ENCODE assay signal across 18 cellular contexts in genomic region chr22:20061481-20061861, GRCh38. TPM values are rescaled to one million over a fixed set of nuclear protein-coding genes. Genes with fewer than 3 reads are reported as not detected.
A peak's percentile ranks its signal among the peaks of the same experiment; 100 is the strongest.
DNase-seq lines count a peak whose midpoint lies in the region; ATAC-seq, FAIRE-seq and TF ChIP-seq lines count a peak whose summit lies in the region.
"Had no signal": no experiment of that assay in that cellular context is flagged by ENCODE, and none has a peak within 500 bp of the region (broad histone marks: within the 10 kb centered on the region; RNA-seq: fewer than 3 reads in every experiment).

No MANE protein-coding gene starts in this region.

- H3K9me3 ChIP-seq in adrenal gland (replicated peaks in 1 of 3) = no peaks in the 10 kb centered on the region
- H3K9me3 ChIP-seq in CD8-positive, alpha-beta T cell (ENCODE audit: low read length) = no peaks in the 10 kb centered on the region
- H3K9me3 ChIP-seq: psoas muscle had no signal

- CTCF ChIA-PET in CD8-positive, alpha-beta T cell (lab: Charles Lee) = interaction anchor here (1.0 kb wide), 1 partner anchor 40 kb away, joined by 3 read pairs; no protein-coding TSS in a partner anchor

- peaks cover 6% of the 10 kb centered on the region for H3K4me1 Mint-ChIP-seq in CD8-positive, alpha-beta T cell (ENCODE audit: low read depth)
- H3K4me1 Mint-ChIP-seq: endodermal cell, H9 had no signal

- H3K4me1 ChIP-seq in adrenal gland (replicated peaks in 1 of 2) = peaks cover 0 to 8% of the 10 kb centered on the region in 2 donors
- no peaks in the 10 kb centered on the region for H3K4me1 ChIP-seq in CD8-positive, alpha-beta T cell (ENCODE audit: insufficient read depth, low read length)

- H3K36me3 ChIP-seq in adrenal gland (replicated peaks in 1 of 2) = peaks cover 0 to 54% of the 10 kb centered on the region in 2 donors
- peaks cover 7% of the 10 kb centered on the region for H3K36me3 ChIP-seq in CD8-positive, alpha-beta T cell (ENCODE audit: insufficient read depth, low read length)

- H3K36me3 Mint-ChIP-seq in CD8-positive, alpha-beta T cell = peaks cover 61% of the 10 kb centered on the region
- H3K36me3 Mint-ChIP-seq: natural killer cell had no signal

- no peak for TF ChIP-seq CTCF in adrenal gland (IDR thresholded peaks at IDR 0.05)
- no peak for TF ChIP-seq CTCF in CD8-positive, alpha-beta T cell (IDR thresholded peaks at IDR 0.05)

- 79 to 97% (median 85%) methylated on average over 6 to 11 of the region's 11 CpGs for WGBS in adrenal gland, 4 donors

- TF ChIP-seq POLR2A in H54 (IDR thresholded peaks at IDR 0.05; ENCODE audit: low read depth, low read length) = no peak
- no peak for TF ChIP-seq POLR2A in adrenal gland (IDR thresholded peaks at IDR 0.05)

- no peaks in the 10 kb centered on the region for H3K9me3 Mint-ChIP-seq in CD8-positive, alpha-beta T cell
- H3K9me3 Mint-ChIP-seq: activated T-cell treated with anti-CD3 and anti-CD28 coated beads, Interleukin-2, amount 50 U/mL, for 4 hours; central memory CD8-positive, alpha-beta T cell; endodermal cell; H9; memory B cell; natural killer cell had no signal

- peak; percentile 11 for ATAC-seq in left ventricle myocardium superior
- ATAC-seq in CD8-positive, alpha-beta T cell = no peak
- ATAC-seq in HG03108 (IDR thresholded peaks at IDR 0.05; ENCODE audit: unreplicated experiment) = no peak
- ATAC-seq: activated T-cell treated with anti-CD3 and anti-CD28 coated beads, Interleukin-2, amount 50 U/mL, for 4 hours; natural killer cell had no signal

- H3K27me3 Mint-ChIP-seq in CD8-positive, alpha-beta T cell (ENCODE audit: low read depth) = no peaks in the 10 kb centered on the region
- H3K27me3 Mint-ChIP-seq: central memory CD8-positive, alpha-beta T cell; memory B cell had no signal

- no peak overlapping the region for H3K4me3 Mint-ChIP-seq in CD8-positive, alpha-beta T cell
- H3K4me3 Mint-ChIP-seq: activated T-cell treated with anti-CD3 and anti-CD28 coated beads, Interleukin-2, amount 50 U/mL, for 4 hours; central memory CD8-positive, alpha-beta T cell; endodermal cell; H9; memory B cell; natural killer cell had no signal

- H3K27me3 ChIP-seq in adrenal gland = no peaks in the 10 kb centered on the region
- H3K27me3 ChIP-seq in CD8-positive, alpha-beta T cell (ENCODE audit: insufficient read depth, low read length) = no peaks in the 10 kb centered on the region

- no peak for FAIRE-seq in H54 (lab: Jason Lieb, UNC)
- FAIRE-seq: frontal cortex had no signal

- peak; percentile 40 for DNase-seq in A172 (ENCODE audit: low spot score)
- peak; percentile 25 for DNase-seq in H54 (ENCODE audit: insufficient read length, low spot score)
- peak in 5 of 7 donors; percentile 36 to 74 (median 56) for DNase-seq in adrenal gland
- no peak for DNase-seq in left ventricle myocardium superior
- no peak for DNase-seq in CD8-positive, alpha-beta T cell
- DNase-seq in cortex of kidney (lab: John Stamatoyannopoulos, UW) = no peak
- no peak for DNase-seq in caudate nucleus (lab: John Stamatoyannopoulos, UW)
- DNase-seq: activated T-cell treated with anti-CD3 and anti-CD28 coated beads, Interleukin-2, amount 50 U/mL, for 4 hours; endodermal cell; H9; natural killer cell; NCI-H2029 treated with DMSO at 0.1 percent for 48 hours; NCI-H526 treated with DMSO at 0.1 percent for 48 hours; psoas muscle had no signal

- intact Hi-C loops in adrenal gland (cut with DNase I) = no loop called here
- intact Hi-C loops in left ventricle myocardium superior (cut with micrococcal nuclease) = no loop called here
- intact Hi-C loops in CD8-positive, alpha-beta T cell (cut with DNase I, micrococcal nuclease) = no loop called here

- H3K27ac ChIP-seq in adrenal gland (peak overlapping the region in 2 of 5 donors; percentile 13 to 18), caudate nucleus (ENCODE audit: low read depth, low read length) (no peak overlapping the region)
- H3K27ac ChIP-seq in CD8-positive, alpha-beta T cell (ENCODE audit: low read depth, low read length) = no peak overlapping the region
- H3K27ac ChIP-seq: psoas muscle had no signal

- POLR2A ChIA-PET in CD8-positive, alpha-beta T cell (lab: Charles Lee) = no interaction called here

- no peak overlapping the region for H3K4me3 ChIP-seq in adrenal gland
- H3K4me3 ChIP-seq in CD8-positive, alpha-beta T cell (ENCODE audit: low read depth, low read length) = no peak overlapping the region
- H3K4me3 ChIP-seq: psoas muscle had no signal

- no peak overlapping the region for H3K27ac Mint-ChIP-seq in CD8-positive, alpha-beta T cell
- H3K27ac Mint-ChIP-seq: endodermal cell, H9, memory B cell had no signal

RNA-seq across cellular contexts. Expression of gene DGCR8, which starts 18.6 kb away (rescaled TPM):
- total RNA-seq in A172 (2014; rRNA removed; shearing (Covaris generic)) = 16.2 and 20.1 TPM in 2 replicates
- total RNA-seq in adrenal gland = 10 to 100 TPM in 7 of 8 donors, 1 to 10 TPM in 1; 7.2 to 32.2 (median 20.0) TPM
- polyA plus RNA-seq in adrenal gland = 10 to 100 TPM; 16.3 to 31.0 (median 25.9) TPM
- 17.7 TPM for total RNA-seq in left ventricle myocardium superior
- total RNA-seq in CD8-positive, alpha-beta T cell = 10 to 100 TPM; 16.9 to 22.1 TPM

RNA-seq across cellular contexts. Expression of gene TANGO2, which starts 40.6 kb away (rescaled TPM):
- total RNA-seq in A172 (2014; rRNA removed; shearing (Covaris generic)) = 29.6 and 36.3 TPM in 2 replicates
- total RNA-seq in adrenal gland (10 to 100 TPM; 36.3 to 87.0 (median 48.3) TPM), left ventricle myocardium superior (71.5 TPM)
- polyA plus RNA-seq in adrenal gland = 10 to 100 TPM; 25.1 to 42.6 (median 38.5) TPM
- 10 to 100 TPM in 1 of 2 experiments, 1 to 10 TPM in 1; 9.2 to 11.4 TPM for total RNA-seq in CD8-positive, alpha-beta T cell

RNA-seq across cellular contexts. Expression of gene ARVCF, which starts 44.8 kb away (rescaled TPM):
- 9.3 and 22.7 TPM in 2 replicates for total RNA-seq in A172 (2014; rRNA removed; shearing (Covaris generic))
- total RNA-seq in adrenal gland (10 to 100 TPM in 6 of 8 donors, 1 to 10 TPM in 2; 8.5 to 46.1 (median 23.9) TPM), left ventricle myocardium superior (26.8 TPM)
- polyA plus RNA-seq in adrenal gland = 10 to 100 TPM in 2 of 3 donors, 1 to 10 TPM in 1; 1.2 to 74.8 (median 18.8) TPM
- total RNA-seq in CD8-positive, alpha-beta T cell = 1 to 10 TPM; 1.1 to 2.3 TPM

RNA-seq across cellular contexts. Expression of gene RANBP1, which starts 54.4 kb away (rescaled TPM):
- 430 and 525 TPM in 2 replicates for total RNA-seq in A172 (2014; rRNA removed; shearing (Covaris generic))
- total RNA-seq in adrenal gland (100 to 1,000 TPM in 5 of 8 donors, 10 to 100 TPM in 3; 71.4 to 346 (median 130) TPM), left ventricle myocardium superior (36.6 TPM)
- 100 to 1,000 TPM in 1 of 3 donors, 10 to 100 TPM in 2; 63.3 to 128 (median 70.1) TPM for polyA plus RNA-seq in adrenal gland
- total RNA-seq in CD8-positive, alpha-beta T cell = 10 to 100 TPM; 61.5 to 66.2 TPM

RNA-seq across cellular contexts. Expression of gene TRMT2A, which starts 55.6 kb away (rescaled TPM):
- 30.8 and 31.1 TPM in 2 replicates for total RNA-seq in A172 (2014; rRNA removed; shearing (Covaris generic))
- total RNA-seq in adrenal gland = 10 to 100 TPM; 43.5 to 90.3 (median 66.8) TPM
- polyA plus RNA-seq in adrenal gland = 100 to 1,000 TPM in 2 of 3 donors, 10 to 100 TPM in 1; 22.4 to 283 (median 168) TPM
- total RNA-seq in left ventricle myocardium superior = 28.5 TPM
- 10 to 100 TPM; 57.8 to 62.8 TPM for total RNA-seq in CD8-positive, alpha-beta T cell

Comparison
In these comparisons a context has a peak if more than half of its experiments do, and no peak if none do; other contexts are left out.
1. DNase-seq: peak in A172 (single experiment), H54 (single experiment) and adrenal gland (5 of 7); none in left ventricle myocardium superior (single experiment), CD8-positive, alpha-beta T cell (0 of 7), cortex of kidney (single experiment) and caudate nucleus (0 of 61).